In the genomic region with DNA sequence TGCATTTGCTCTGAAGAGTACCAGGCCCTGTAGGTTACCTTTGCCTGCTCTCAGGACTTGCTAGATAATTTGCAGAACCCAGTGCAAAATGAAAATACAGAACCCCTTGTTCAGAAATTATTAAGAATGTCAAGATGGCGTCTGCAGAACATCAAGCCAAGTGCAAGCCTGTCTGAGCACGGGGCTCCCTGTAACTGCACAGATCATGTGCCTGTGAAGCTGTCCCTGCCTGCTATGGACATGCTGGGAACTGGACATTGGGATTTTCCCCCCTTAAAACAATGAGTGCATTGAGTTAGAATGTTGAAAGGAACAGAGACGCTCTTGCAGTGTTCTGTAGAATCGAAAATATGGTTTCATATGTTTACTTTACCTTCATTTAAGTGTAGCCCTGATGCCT, we compare ENCODE assay signal across 21 cellular contexts. TPM values are rescaled to one million over a fixed set of nuclear protein-coding genes. Genes with fewer than 3 reads are reported as not detected.
DNase-seq lines count a peak whose midpoint lies in the region; ATAC-seq and TF ChIP-seq lines count a peak whose summit lies in the region.
"Had no signal": no experiment of that assay in that cellular context is flagged by ENCODE, and none has a peak within 500 bp of the region (broad histone marks: within the 10 kb centered on the region; RNA-seq: fewer than 3 reads in every experiment).

No MANE protein-coding gene starts in this region.

- H3K4me3 ChIP-seq in left ventricle myocardium inferior: no peak overlapping the region

- intact Hi-C loops in Right ventricle myocardium superior (cut with DNase I): no loop called here
- intact Hi-C loops in left ventricle myocardium inferior (cut with micrococcal nuclease): no loop called here
- intact Hi-C loops in posterior vena cava (cut with DNase I): no loop called here

- TF ChIP-seq CTCF in left ventricle myocardium inferior (IDR thresholded peaks at IDR 0.05; ENCODE audit: borderline replicate concordance): no peak

- peak; percentile 38 for ATAC-seq in Right ventricle myocardium superior (ENCODE audit: poor library complexity)

- no peak overlapping the region for H3K27ac ChIP-seq in left ventricle myocardium inferior (replicated peaks)

- H3K4me1 ChIP-seq in left ventricle myocardium inferior: peaks cover 10% of the 10 kb centered on the region
- H3K4me1 ChIP-seq: BE2C had no signal

- no peak for DNase-seq in Right ventricle myocardium superior
- no peak for DNase-seq in left ventricle myocardium inferior
- DNase-seq in SK-MEL-5 (ENCODE audit: low read depth, low spot score): peak; percentile 75
- DNase-seq in foreskin melanocyte: peak; percentile 64
- DNase-seq in posterior vena cava (ENCODE audit: low spot score): peak; percentile 48
- DNase-seq in T-helper 9 cell: no peak
- no peak for DNase-seq in activated CD4-positive, alpha-beta T cell treated with anti-CD3 and anti-CD28 coated beads for 1 hour
- DNase-seq in iPS-NIHi11 (ENCODE audit: low spot score): no peak
- DNase-seq: BE2C, EL, GF-D8, Kasumi-1, MM.1S, NCI-H1048, NCI-H1417 treated with DMSO at 0.1 percent for 48 hours, NCI-H187 treated with DMSO at 0.1 percent for 48 hours, NCI-H2107, NCI-H446 treated with DMSO at 0.1 percent for 48 hours, NCI-H526 treated with DMSO at 0.1 percent for 48 hours, OCI-M1, SHP77 treated with DMSO at 0.1 percent for 48 hours had no signal

- no peaks in the 10 kb centered on the region for H3K36me3 ChIP-seq in left ventricle myocardium inferior
- H3K36me3 ChIP-seq: BE2C had no signal

- H3K9me3 ChIP-seq in left ventricle myocardium inferior (replicated peaks): peaks cover 7% of the 10 kb centered on the region
- H3K9me3 ChIP-seq: BE2C had no signal

- in situ Hi-C loops in SK-MEL-5 (cut with HindIII; ENCODE audit: low pct_unique_long_range_greater_than_20kb, low sequenced_read_pairs): no loop called here

- no peaks in the 10 kb centered on the region for H3K27me3 ChIP-seq in left ventricle myocardium inferior (ENCODE audit: low read depth)

RNA-seq across cellular contexts. Expression of a gene that starts 2.9 kb away (rescaled TPM):
- not detected for total RNA-seq in Right ventricle myocardium superior
- total RNA-seq in left ventricle myocardium inferior: not detected
- total RNA-seq in SK-MEL-5 (2014; rRNA removed; shearing (Covaris generic)): 12.5 and 12.9 TPM in 2 replicates
- polyA plus RNA-seq in SK-MEL-5 (2015; cell fraction: cytosol; rRNA removed): 15.9 and 19.0 TPM in 2 replicates
- polyA plus RNA-seq in SK-MEL-5 (2015; cell fraction: nucleus; rRNA removed): 3.1 and 5.5 TPM in 2 replicates
- total RNA-seq in posterior vena cava: under 1 TPM in 1 of 2 donors, not detected in 1; 0.14 TPM

Comparison
In these comparisons a context has a peak if more than half of its experiments do, and no peak if none do; other contexts are left out.
1. DNase-seq: peak in SK-MEL-5 (single experiment), foreskin melanocyte (single experiment) and posterior vena cava (single experiment); none in Right ventricle myocardium superior (single experiment), left ventricle myocardium inferior (single experiment), T-helper 9 cell (single experiment), activated CD4-positive, alpha-beta T cell treated with anti-CD3 and anti-CD28 coated beads for 1 hour (single experiment) and iPS-NIHi11 (single experiment).
2. RNA of a gene that starts 2.9 kb away (total RNA-seq): 12.5 to 12.9 TPM in SK-MEL-5; 0.14 TPM in posterior vena cava, not detected in Right ventricle myocardium superior (single experiment) and not detected in left ventricle myocardium inferior (single experiment); every median in the first group is over 10 times any median in the second.